In genomic region chr5:132495672-132496630, GRCh38 we compare ENCODE assay signal across 8 cellular contexts. TPM values are rescaled to one million over a fixed set of nuclear protein-coding genes. Genes with fewer than 3 reads are reported as not detected.
DNase-seq lines count a peak whose midpoint lies in the region; ATAC-seq and TF ChIP-seq lines count a peak whose summit lies in the region.

No MANE protein-coding gene starts in this region.

- no peaks in the 10 kb centered on the region for H3K36me3 ChIP-seq in endodermal cell (ENCODE audit: control insufficient read depth, insufficient read depth, low read length)

- H3K36me3 Mint-ChIP-seq in CD4-positive, alpha-beta T cell (ENCODE audit: low read depth), result peaks cover 4% of the 10 kb centered on the region
- no peaks in the 10 kb centered on the region for H3K36me3 Mint-ChIP-seq in activated CD8-positive, alpha-beta memory T cell treated with anti-CD3 and anti-CD28 coated beads, Interleukin-2, amount 10 ng/mL, durations not matched to agents 7 days and 5 days
- H3K36me3 Mint-ChIP-seq in endodermal cell (ENCODE audit: low read depth), result no peaks in the 10 kb centered on the region

- TF ChIP-seq CTCF in CD4-positive, alpha-beta T cell (IDR thresholded peaks at IDR 0.05), result no peak
- no peak for TF ChIP-seq CTCF in endodermal cell (conservative IDR thresholded peaks at IDR 0.05)

- DNase-seq in CD4-positive, alpha-beta T cell, result peak; percentile 72 to 94 (median 88)
- peak; percentile 36 for DNase-seq in HS-5 (ENCODE audit: low read depth)
- DNase-seq in NOMO-1 (lab: John Stamatoyannopoulos, UW; ENCODE audit: unreplicated experiment in 2 of 2), result peak; percentile 91 to 95
- peak; percentile 97 for DNase-seq in activated CD8-positive, alpha-beta memory T cell treated with anti-CD3 and anti-CD28 coated beads, Interleukin-2, amount 10 ng/mL, durations not matched to agents 7 days and 5 days
- DNase-seq in endodermal cell, result peak; percentile 98
- DNase-seq in mesenteric fat pad (ENCODE audit: low spot score), result peak; percentile 97
- DNase-seq in stimulated activated CD8-positive, alpha-beta memory T cell treated with anti-CD3 and anti-CD28 coated beads, Interleukin-15, amount 100 ng/mL, for 4 hours (ENCODE audit: low read depth in 2 of 2), result peak; percentile 78 to 90

- no peaks in the 10 kb centered on the region for H3K9me3 ChIP-seq in CD4-positive, alpha-beta T cell (ENCODE audit: control insufficient read depth, low read length)
- H3K9me3 ChIP-seq in endodermal cell (ENCODE audit: control insufficient read depth, low read length), result no peaks in the 10 kb centered on the region

- H3K27me3 Mint-ChIP-seq in CD4-positive, alpha-beta T cell, result no peaks in the 10 kb centered on the region
- H3K27me3 Mint-ChIP-seq in activated CD8-positive, alpha-beta memory T cell treated with anti-CD3 and anti-CD28 coated beads, Interleukin-2, amount 10 ng/mL, durations not matched to agents 7 days and 5 days, result no peaks in the 10 kb centered on the region
- peaks cover 25% of the 10 kb centered on the region for H3K27me3 Mint-ChIP-seq in endodermal cell (ENCODE audit: insufficient read depth)

- CTCF ChIA-PET in CD4-positive, alpha-beta T cell (lab: Charles Lee), result interaction anchor here (0.9 to 10.2 kb wide), 7 partner anchors 15 to 109 kb away, joined by 3 to 104 read pairs (median 5); no protein-coding TSS in a partner anchor
- CTCF ChIA-PET in activated CD8-positive, alpha-beta memory T cell treated with anti-CD3 and anti-CD28 coated beads, Interleukin-2, amount 10 ng/mL, durations not matched to agents 7 days and 5 days (lab: Charles Lee), result interaction anchor here (0.7 to 12.7 kb wide), 23 partner anchors 10 to 324 kb away, joined by 3 to 328 read pairs (median 8); no protein-coding TSS in a partner anchor

- peak overlapping the region; percentile 48 for H3K9ac ChIP-seq in endodermal cell (ENCODE audit: extremely low read depth, low read length, poor library complexity, severe bottlenecking)

- H3K4me1 ChIP-seq in endodermal cell (ENCODE audit: control insufficient read depth, insufficient read depth, low read length), result no peaks in the 10 kb centered on the region

- intact Hi-C loops in CD4-positive, alpha-beta T cell (cut with DNase I, micrococcal nuclease), result loop anchor here (1.0 to 10.0 kb wide), 4 partner anchors 39 to 1729 kb away; partner anchors contain the start of gene PPP2CA (in 1 of the 2)

- H3K4me1 Mint-ChIP-seq in CD4-positive, alpha-beta T cell (ENCODE audit: low read depth), result peaks cover 69% of the 10 kb centered on the region
- peaks cover 76% of the 10 kb centered on the region for H3K4me1 Mint-ChIP-seq in activated CD8-positive, alpha-beta memory T cell treated with anti-CD3 and anti-CD28 coated beads, Interleukin-2, amount 10 ng/mL, durations not matched to agents 7 days and 5 days
- peaks cover 25% of the 10 kb centered on the region for H3K4me1 Mint-ChIP-seq in endodermal cell

- H3K27ac ChIP-seq in CD4-positive, alpha-beta T cell (ENCODE audit: low read depth, low read length), result peak overlapping the region; percentile 93
- H3K27ac ChIP-seq in endodermal cell (ENCODE audit: low read depth, low read length), result no peak overlapping the region

- H3K27me3 ChIP-seq in CD4-positive, alpha-beta T cell (ENCODE audit: control insufficient read depth, insufficient read depth, low read length), result no peaks in the 10 kb centered on the region
- peaks cover 8% of the 10 kb centered on the region for H3K27me3 ChIP-seq in endodermal cell (ENCODE audit: control insufficient read depth, insufficient read depth, low read length, poor library complexity, severe bottlenecking)

- H3K4me3 ChIP-seq in endodermal cell (ENCODE audit: low read length), result peak overlapping the region; percentile 88

- POLR2A ChIA-PET in CD4-positive, alpha-beta T cell (lab: Charles Lee), result interaction anchor here (0.6 to 15.5 kb wide), 32 partner anchors 9 to 1621 kb away, joined by 3 to 526 read pairs (median 10); partner anchors contain the start of genes AFF4, CCNI2, HSPA4 and IRF1

- H3K27ac Mint-ChIP-seq in CD4-positive, alpha-beta T cell, result peak overlapping the region; percentile 97
- peak overlapping the region; percentile 92 for H3K27ac Mint-ChIP-seq in activated CD8-positive, alpha-beta memory T cell treated with anti-CD3 and anti-CD28 coated beads, Interleukin-2, amount 10 ng/mL, durations not matched to agents 7 days and 5 days
- H3K27ac Mint-ChIP-seq in endodermal cell, result peak overlapping the region; percentile 88

- peak overlapping the region; percentile 97 for H3K4me3 Mint-ChIP-seq in CD4-positive, alpha-beta T cell
- peak overlapping the region; percentile 87 for H3K4me3 Mint-ChIP-seq in activated CD8-positive, alpha-beta memory T cell treated with anti-CD3 and anti-CD28 coated beads, Interleukin-2, amount 10 ng/mL, durations not matched to agents 7 days and 5 days
- H3K4me3 Mint-ChIP-seq in endodermal cell, result peak overlapping the region; percentile 78

- 0 to 2% methylated on average over 10 to 47 of the region's 47 CpGs for WGBS in endodermal cell (ENCODE audit: insufficient coverage in 1 of 2, insufficient read length in 1 of 2), 2 experiments

- peak; percentile 72 for ATAC-seq in CD4-positive, alpha-beta T cell (ENCODE audit: poor library complexity)
- ATAC-seq in GM19463 (IDR thresholded peaks at IDR 0.05; ENCODE audit: unreplicated experiment), result peak; percentile 44
- peak; percentile 66 for ATAC-seq in activated CD8-positive, alpha-beta memory T cell treated with anti-CD3 and anti-CD28 coated beads, Interleukin-2, amount 10 ng/mL, durations not matched to agents 7 days and 5 days

- H3K9me3 Mint-ChIP-seq in CD4-positive, alpha-beta T cell, result no peaks in the 10 kb centered on the region
- no peaks in the 10 kb centered on the region for H3K9me3 Mint-ChIP-seq in activated CD8-positive, alpha-beta memory T cell treated with anti-CD3 and anti-CD28 coated beads, Interleukin-2, amount 10 ng/mL, durations not matched to agents 7 days and 5 days (ENCODE audit: low read depth)
- no peaks in the 10 kb centered on the region for H3K9me3 Mint-ChIP-seq in endodermal cell

RNA-seq across cellular contexts. Expression of gene IRF1, which starts 5.4 kb away (rescaled TPM):
- total RNA-seq in CD4-positive, alpha-beta T cell, result 1,000 to 10,000 TPM; 1,212 to 1,234 TPM
- total RNA-seq in activated CD8-positive, alpha-beta memory T cell treated with anti-CD3 and anti-CD28 coated beads, Interleukin-2, amount 10 ng/mL, durations not matched to agents 7 days and 5 days, result 100 to 1,000 TPM; 205 to 223 TPM
- 1 to 10 TPM; 5.6 to 7.3 TPM for total RNA-seq in endodermal cell
- polyA plus RNA-seq in endodermal cell (2013, experiment 1 of 2), result 2.2 TPM
- polyA plus RNA-seq in endodermal cell (2013, experiment 2 of 2), result 4.5 TPM
- total RNA-seq in mesenteric fat pad, result 61.1 TPM

RNA-seq across cellular contexts. Expression of gene IL5, which starts 47.4 kb away (rescaled TPM):
- not detected for total RNA-seq in CD4-positive, alpha-beta T cell
- 10 to 100 TPM in 1 of 2 experiments, under 1 TPM in 1; 0.35 to 20.0 TPM for total RNA-seq in activated CD8-positive, alpha-beta memory T cell treated with anti-CD3 and anti-CD28 coated beads, Interleukin-2, amount 10 ng/mL, durations not matched to agents 7 days and 5 days
- total RNA-seq in endodermal cell (not detected), mesenteric fat pad (not detected)
- polyA plus RNA-seq in endodermal cell (2013, experiment 1 of 2), result not detected
- not detected for polyA plus RNA-seq in endodermal cell (2013, experiment 2 of 2)

Comparison
In these comparisons a context has a peak if more than half of its experiments do, and no peak if none do; other contexts are left out.
1. DNase-seq: peak in every context shown above with its lines; median percentile 98 in endodermal cell; 97 in activated CD8-positive, alpha-beta memory T cell treated with anti-CD3 and anti-CD28 coated beads, Interleukin-2, amount 10 ng/mL, durations not matched to agents 7 days and 5 days; 97 in mesenteric fat pad; 93 in NOMO-1; 88 in CD4-positive, alpha-beta T cell; 84 in stimulated activated CD8-positive, alpha-beta memory T cell treated with anti-CD3 and anti-CD28 coated beads, Interleukin-15, amount 100 ng/mL, for 4 hours; 36 in HS-5.
2. RNA of gene IRF1, which starts 5.4 kb away (total RNA-seq): 1,212 to 1,234 TPM in CD4-positive, alpha-beta T cell; 205 to 223 TPM in activated CD8-positive, alpha-beta memory T cell treated with anti-CD3 and anti-CD28 coated beads, Interleukin-2, amount 10 ng/mL, durations not matched to agents 7 days and 5 days, 61.1 TPM in mesenteric fat pad (single experiment) and 5.6 to 7.3 TPM in endodermal cell; every median in the first group is over 4 times any median in the second.
3. Peak in every context shown above with its lines, with median percentiles within 50 percentile points of each other: ATAC-seq, H3K27ac Mint-ChIP-seq and H3K4me3 Mint-ChIP-seq.